1 cellular context compared by ENCODE assay signal in genomic region chr3:63973406-63973805, GRCh38.
TF ChIP-seq lines count a peak whose summit lies in the region.

No MANE protein-coding gene starts in this region.

TF ChIP-seq in WTC11, 78 proteins besides CTCF, POLR2A, EP300 and RAD21 (continued from another document):
- TF ChIP-seq AR (CRISPR knock-in tag; IDR thresholded peaks at IDR 0.05) (no peak), ZNF396 (CRISPR knock-in tag; IDR thresholded peaks at IDR 0.05; ENCODE audit: borderline replicate concordance) (no peak), FOXP1 (CRISPR knock-in tag; IDR thresholded peaks at IDR 0.05; ENCODE audit: borderline replicate concordance) (no peak)
